Comparison of ENCODE assay signal across 10 cellular contexts in genomic region chr3:71310595-71311319, GRCh38.
DNase-seq lines count a peak whose midpoint lies in the region; ATAC-seq and TF ChIP-seq lines count a peak whose summit lies in the region.
"Had no signal": no experiment of that assay in that cellular context is flagged by ENCODE, and none has a peak within 500 bp of the region (broad histone marks: within the 10 kb centered on the region; RNA-seq: fewer than 3 reads in every experiment).

No MANE protein-coding gene starts in this region.

- H3K36me3 Mint-ChIP-seq in Caco-2 (ENCODE audit: insufficient read depth, unreplicated experiment): peaks cover 1% of the 10 kb centered on the region
- H3K36me3 Mint-ChIP-seq in activated T-cell treated with anti-CD3 and anti-CD28 coated beads, Interleukin-2, amount 50 U/mL, for 72 hours (ENCODE audit: insufficient read depth in 2 of 2): peaks cover 0 to 1% of the 10 kb centered on the region in 2 donors

- no peaks in the 10 kb centered on the region for H3K9me3 ChIP-seq in Caco-2

- POLR2A ChIA-PET in Caco-2 (lab: Charles Lee) (interaction anchor here (0.5 kb wide), 1 partner anchor 179 kb away, joined by 7 read pairs; no protein-coding TSS in a partner anchor), RWPE1 (lab: Yijun Ruan, JAX; ENCODE audit: low non-redundant PET) (no interaction called here)

- DNase-seq in Caco-2: peak; percentile 27 to 46
- no peak for DNase-seq in RWPE1 (ENCODE audit: low spot score)
- no peak for DNase-seq in foreskin keratinocyte
- DNase-seq in pons (ENCODE audit: low spot score): peak; percentile 66
- no peak for DNase-seq in NCI-H748 (lab: John Stamatoyannopoulos, UW; ENCODE audit: unreplicated experiment)
- DNase-seq in NCI-H2107 (lab: John Stamatoyannopoulos, UW): no peak
- DNase-seq in HuH-7.5 (ENCODE audit: low spot score): no peak
- DNase-seq in activated T-cell treated with anti-CD3 and anti-CD28 coated beads, Interleukin-2, amount 50 U/mL, for 72 hours: no peak
- DNase-seq: amniotic stem cell had no signal

- H3K36me3 ChIP-seq in Caco-2 (ENCODE audit: control insufficient read depth, insufficient read depth, low read length): no peaks in the 10 kb centered on the region

- H3K4me1 ChIP-seq in Caco-2: peaks cover 11% of the 10 kb centered on the region
- no peaks in the 10 kb centered on the region for H3K4me1 ChIP-seq in foreskin keratinocyte

- H3K27me3 Mint-ChIP-seq in Caco-2 (ENCODE audit: insufficient read depth, unreplicated experiment): no peaks in the 10 kb centered on the region
- H3K27me3 Mint-ChIP-seq in activated T-cell treated with anti-CD3 and anti-CD28 coated beads, Interleukin-2, amount 50 U/mL, for 72 hours (ENCODE audit: low read depth): no peaks in the 10 kb centered on the region

- intact Hi-C loops in Caco-2 (cut with micrococcal nuclease; ENCODE audit: unreplicated experiment): loop anchor here (10.0 kb wide), 1 partner anchor 776 kb away; no protein-coding TSS in a partner anchor

- no peak overlapping the region for H3K27ac Mint-ChIP-seq in Caco-2 (ENCODE audit: unreplicated experiment)
- no peak overlapping the region for H3K27ac Mint-ChIP-seq in activated T-cell treated with anti-CD3 and anti-CD28 coated beads, Interleukin-2, amount 50 U/mL, for 72 hours

- TF ChIP-seq CTCF in Caco-2 (IDR thresholded peaks at IDR 0.05; ENCODE audit: insufficient read depth in 1 of 2, low read depth in 1 of 2, low read length in 1 of 2, severe bottlenecking in 1 of 2, unreplicated experiment in 1 of 2) (peak in 1 of 2 experiments; percentile 35), RWPE1 (conservative IDR thresholded peaks at IDR 0.05; ENCODE audit: low read depth) (no peak), foreskin keratinocyte (conservative IDR thresholded peaks at IDR 0.05) (no peak)

- peak; percentile 41 for ATAC-seq in foreskin keratinocyte
- no peak for ATAC-seq in activated T-cell treated with anti-CD3 and anti-CD28 coated beads, Interleukin-2, amount 50 U/mL, for 72 hours (replicated peaks in 1 of 2)
- ATAC-seq: Panc1 had no signal

- H3K27me3 ChIP-seq in Caco-2 (replicated peaks; ENCODE audit: control insufficient read depth, insufficient read depth, low read length) (no peaks in the 10 kb centered on the region), foreskin keratinocyte (no peaks in the 10 kb centered on the region)

- H3K9me3 Mint-ChIP-seq in Caco-2 (ENCODE audit: unreplicated experiment): no peaks in the 10 kb centered on the region
- no peaks in the 10 kb centered on the region for H3K9me3 Mint-ChIP-seq in activated T-cell treated with anti-CD3 and anti-CD28 coated beads, Interleukin-2, amount 50 U/mL, for 72 hours

- no peak overlapping the region for H3K4me3 ChIP-seq in Caco-2 (ENCODE audit: low read depth, low read length)

- CTCF ChIA-PET in Caco-2 (lab: Charles Lee) (no interaction called here), RWPE1 (lab: Yijun Ruan, JAX) (no interaction called here)

- peaks cover 13% of the 10 kb centered on the region for H3K4me1 Mint-ChIP-seq in Caco-2 (ENCODE audit: low read depth, unreplicated experiment)
- peaks cover 81% of the 10 kb centered on the region for H3K4me1 Mint-ChIP-seq in activated T-cell treated with anti-CD3 and anti-CD28 coated beads, Interleukin-2, amount 50 U/mL, for 72 hours (ENCODE audit: low read depth)

- H3K27ac ChIP-seq in RWPE1: peak overlapping the region; percentile 11; the same call in 1 of the 2 replicates
- H3K27ac ChIP-seq in foreskin keratinocyte: no peak overlapping the region

- no peak overlapping the region for H3K4me3 Mint-ChIP-seq in Caco-2 (ENCODE audit: unreplicated experiment)
- no peak overlapping the region for H3K4me3 Mint-ChIP-seq in activated T-cell treated with anti-CD3 and anti-CD28 coated beads, Interleukin-2, amount 50 U/mL, for 72 hours

- BruUV-seq in Caco-2 (replicated peaks; lab: Mats Ljungman, UMichigan): no TSS peak

Comparison
In these comparisons a context has a peak if more than half of its experiments do, and no peak if none do; other contexts are left out.
1. DNase-seq: peak in Caco-2 (2 of 2) and pons (single experiment); none in RWPE1 (single experiment), foreskin keratinocyte (0 of 2), NCI-H748 (single experiment), NCI-H2107 (single experiment), HuH-7.5 (single experiment) and activated T-cell treated with anti-CD3 and anti-CD28 coated beads, Interleukin-2, amount 50 U/mL, for 72 hours (0 of 2).